In genomic region chr19:41328157-41328817, GRCh38 we compare ENCODE assay signal across 9 cellular contexts. TPM values are rescaled to one million over a fixed set of nuclear protein-coding genes. Genes with fewer than 3 reads are reported as not detected.
DNase-seq lines count a peak whose midpoint lies in the region; ATAC-seq, FAIRE-seq and TF ChIP-seq lines count a peak whose summit lies in the region.
"Had no signal": no experiment of that assay in that cellular context is flagged by ENCODE, and none has a peak within 500 bp of the region (broad histone marks: within the 10 kb centered on the region; RNA-seq: fewer than 3 reads in every experiment).

No MANE protein-coding gene starts in this region.

- FAIRE-seq in HepG2 (lab: Jason Lieb, UNC) = no peak
- FAIRE-seq: islet of Langerhans had no signal

- intact Hi-C loops in HepG2 (cut with micrococcal nuclease; ENCODE audit: unreplicated experiment) = no loop called here

- peaks cover 2% of the 10 kb centered on the region for H3K79me2 ChIP-seq in HepG2 (ENCODE audit: insufficient read depth, low read length)

- H3K4me1 ChIP-seq in HepG2 (ENCODE audit: insufficient read depth, low read length) (peaks cover 42% of the 10 kb centered on the region), thoracic aorta (ENCODE audit: control insufficient read depth in 1 of 2, low read depth in 2 of 2) (peaks cover 30 to 40% of the 10 kb centered on the region in 2 donors)

- WGBS in HepG2 (ENCODE audit: low lambda C conversion rate) = 94% methylated on average over 16 of the region's 22 CpGs

- TF ChIP-seq EP300 in HepG2 (IDR thresholded peaks at IDR 0.05; ENCODE audit: low read depth in 2 of 2, low read length in 2 of 2) (no peak), HepG2 (CRISPR knock-in tag; IDR thresholded peaks at IDR 0.05; ENCODE audit: borderline replicate concordance) (no peak)

- H3K9ac ChIP-seq in HepG2 (ENCODE audit: insufficient read depth, low read depth, low read length) = no peak overlapping the region

- H3K4me2 ChIP-seq in HepG2 (ENCODE audit: low read depth, low read length) = no peak overlapping the region

- H3K4me3 ChIP-seq in HepG2 (replicated peaks in 1 of 3; ENCODE audit: insufficient read depth in 1 of 3, low read depth in 2 of 3, low read length in 3 of 3) = no peak overlapping the region
- H3K4me3 ChIP-seq in thoracic aorta = peak overlapping the region; percentile 46

- DNase-seq in GM13977 (ENCODE audit: low spot score) (peak; percentile 62), HepG2 (ENCODE audit: low spot score) (no peak), thoracic aorta (ENCODE audit: low spot score) (no peak), NCI-H2171 treated with DMSO at 0.1 percent for 48 hours (lab: John Stamatoyannopoulos, UW) (no peak), NCI-H226 (no peak), SK-N-DZ (ENCODE audit: low spot score) (no peak)
- no peak for DNase-seq in activated T-cell treated with anti-CD3 and anti-CD28 coated beads, Interleukin-2, amount 50 U/mL, for 4 hours

- no peak overlapping the region for H2AFZ ChIP-seq in HepG2 (ENCODE audit: low read length)

- in situ Hi-C loops in GM13977 (cut with MboI; ENCODE audit: low pct_unique_long_range_greater_than_20kb, low sequenced_read_pairs, unreplicated experiment) (no loop called here), HepG2 (cut with HindIII; ENCODE audit: extremely low pct_ligation_motif_present, low pct_unique_long_range_greater_than_20kb) (no loop called here)

- no peaks in the 10 kb centered on the region for H4K20me1 ChIP-seq in HepG2 (ENCODE audit: insufficient read depth, low read length)

- CTCF ChIA-PET in HepG2 (lab: Yijun Ruan, JAX; ENCODE audit: low intra/inter-chr PET ratio, low total read pairs) = no interaction called here

- H3K4me1 Mint-ChIP-seq in activated T-cell treated with anti-CD3 and anti-CD28 coated beads, Interleukin-2, amount 50 U/mL, for 4 hours (ENCODE audit: low read depth) = peaks cover 66% of the 10 kb centered on the region

- no peaks in the 10 kb centered on the region for H3K9me3 Mint-ChIP-seq in activated T-cell treated with anti-CD3 and anti-CD28 coated beads, Interleukin-2, amount 50 U/mL, for 4 hours

- POLR2A ChIA-PET in HepG2 (lab: Yijun Ruan, JAX) = interaction anchor here (0.6 to 0.8 kb wide), 2 partner anchors 111 to 124 kb away, joined by 3 read pairs; partner anchors contain the start of gene DMAC2

- no peak for TF ChIP-seq RAD21 in HepG2 (CRISPR knock-in tag; IDR thresholded peaks at IDR 0.05)

- H3K36me3 ChIP-seq in HepG2 (replicated peaks in 1 of 2; ENCODE audit: control insufficient read depth in 1 of 2, insufficient read depth in 2 of 2, low read length in 2 of 2) (peaks cover 14 to 34% of the 10 kb centered on the region in 2 experiments; a peak in 4 of 5 replicates), thoracic aorta (peaks cover 18% of the 10 kb centered on the region)

- no peak for TF ChIP-seq POLR2A in HepG2 (IDR thresholded peaks at IDR 0.05; ENCODE audit: insufficient read depth in 1 of 2, low read depth in 2 of 2, low read length in 2 of 2)

- H3K9me3 ChIP-seq in HepG2 (ENCODE audit: low read length) = no peaks in the 10 kb centered on the region
- H3K9me3 ChIP-seq in thoracic aorta = no peaks in the 10 kb centered on the region

- ATAC-seq in HG02938 (IDR thresholded peaks at IDR 0.05; ENCODE audit: unreplicated experiment) (peak; percentile 16), HepG2 (no peak), thoracic aorta (ENCODE audit: insufficient number of reproducible peaks, low FRiP score, low read depth) (no peak)
- ATAC-seq in activated T-cell treated with anti-CD3 and anti-CD28 coated beads, Interleukin-2, amount 50 U/mL, for 4 hours = peak; percentile 68 to 69

- peak overlapping the region; percentile 76 for H3K4me3 Mint-ChIP-seq in activated T-cell treated with anti-CD3 and anti-CD28 coated beads, Interleukin-2, amount 50 U/mL, for 4 hours

- H3K27me3 ChIP-seq in HepG2 (ENCODE audit: control insufficient read depth in 1 of 2, insufficient read depth in 2 of 2, low read length in 2 of 2) (no peaks in the 10 kb centered on the region), thoracic aorta (replicated peaks; ENCODE audit: insufficient read depth) (no peaks in the 10 kb centered on the region)

- no TSS peak for BruUV-seq in HepG2 (replicated peaks; lab: Mats Ljungman, UMichigan)

- no peak for TF ChIP-seq CTCF in GM13977 (IDR thresholded peaks at IDR 0.05; ENCODE audit: extremely low read depth, insufficient read depth, missing control alignments)
- no peak for TF ChIP-seq CTCF in HepG2 (CRISPR knock-in tag; IDR thresholded peaks at IDR 0.05)
- no peak for TF ChIP-seq CTCF in thoracic aorta (IDR thresholded peaks at IDR 0.05)

- no peaks in the 10 kb centered on the region for H3K27me3 Mint-ChIP-seq in activated T-cell treated with anti-CD3 and anti-CD28 coated beads, Interleukin-2, amount 50 U/mL, for 4 hours (ENCODE audit: low read depth)

- H3K36me3 Mint-ChIP-seq in activated T-cell treated with anti-CD3 and anti-CD28 coated beads, Interleukin-2, amount 50 U/mL, for 4 hours (ENCODE audit: insufficient read depth) = peaks cover 38% of the 10 kb centered on the region

- H3K27ac ChIP-seq in HepG2 (ENCODE audit: extremely low read length, insufficient read depth, low read length) (no peak overlapping the region), thoracic aorta (peak overlapping the region; percentile 96 to 99)

RNA-seq across cellular contexts. Expression of gene CCDC97, which starts 18.3 kb away (rescaled TPM):
- total RNA-seq in activated T-cell treated with anti-CD3 and anti-CD28 coated beads, Interleukin-2, amount 50 U/mL, for 4 hours = 10 to 100 TPM; 33.8 to 40.5 (median 35.1) TPM
- total RNA-seq in HepG2 (2016; rRNA removed; fragmentation: Illumina TruSeq; extraction: Trizol) (7.1 and 7.3 TPM in 2 replicates), thoracic aorta (10 to 100 TPM; 15.2 to 22.4 TPM)
- 1.5 and 3.3 TPM in 2 replicates for total RNA-seq in HepG2 (2016; cell fraction: cytosol; rRNA removed; fragmentation: Illumina TruSeq; extraction: Trizol; ENCODE audit: low read depth)
- 6.7 and 7.8 TPM in 2 replicates for total RNA-seq in HepG2 (2016; cell fraction: insoluble cytoplasmic fraction; rRNA removed; fragmentation: Illumina TruSeq; extraction: Trizol)
- 4.3 and 5.8 TPM in 2 replicates for total RNA-seq in HepG2 (2016; cell fraction: membrane; rRNA removed; fragmentation: Illumina TruSeq; extraction: Trizol)
- total RNA-seq in HepG2 (2016; cell fraction: nucleus; rRNA removed; fragmentation: Illumina TruSeq; extraction: Trizol) = 5.8 and 7.6 TPM in 2 replicates
- polyA plus RNA-seq in HepG2 (2011; rRNA removed) = 6.2 and 7.2 TPM in 2 replicates
- polyA plus RNA-seq in HepG2 (2011; cell fraction: cytosol; rRNA removed) = 6.6 and 7.0 TPM in 2 replicates
- polyA plus RNA-seq in HepG2 (2011; cell fraction: nucleus; rRNA removed) = 10.5 and 12.4 TPM in 2 replicates
- polyA plus RNA-seq in HepG2 (2012) = 8.9 and 9.4 TPM in 2 replicates
- polyA plus RNA-seq in HepG2 (2016; cell fraction: cytosol; fragmentation: Illumina TruSeq; extraction: Trizol; ENCODE audit: low read depth) = 1.4 and 1.9 TPM in 2 replicates
- polyA plus RNA-seq in HepG2 (2016; cell fraction: insoluble cytoplasmic fraction; fragmentation: Illumina TruSeq; extraction: Trizol; ENCODE audit: low read depth) = 10.6 and 15.1 TPM in 2 replicates
- polyA plus RNA-seq in HepG2 (2016; cell fraction: membrane; fragmentation: Illumina TruSeq; extraction: Trizol; ENCODE audit: low read depth) = 4.3 and 5.1 TPM in 2 replicates
- polyA plus RNA-seq in HepG2 (2016; cell fraction: nucleus; fragmentation: Illumina TruSeq; extraction: Trizol; ENCODE audit: insufficient read depth, low read depth) = 16.5 and 17.3 TPM in 2 replicates
- polyA minus RNA-seq in HepG2 (2011; rRNA and poly(A)+ RNA removed; ENCODE audit: low replicate concordance) = 11.3 and 18.0 TPM in 2 replicates
- 3.8 and 5.4 TPM in 2 replicates for polyA minus RNA-seq in HepG2 (2011; cell fraction: cytosol; rRNA and poly(A)+ RNA removed)
- polyA minus RNA-seq in HepG2 (2011; cell fraction: nucleus; rRNA and poly(A)+ RNA removed) = 9.4 and 9.9 TPM in 2 replicates
- 7.1 and 8.5 TPM in 2 replicates for polyA plus RNA-seq in SK-N-DZ (2014; cell fraction: cytosol; rRNA removed)
- polyA plus RNA-seq in SK-N-DZ (2014; cell fraction: nucleus; rRNA removed) = 5.3 and 5.6 TPM in 2 replicates

RNA-seq across cellular contexts. Expression of gene TGFB1, which starts 25.4 kb away (rescaled TPM):
- total RNA-seq in activated T-cell treated with anti-CD3 and anti-CD28 coated beads, Interleukin-2, amount 50 U/mL, for 4 hours = 100 to 1,000 TPM; 134 to 168 (median 142) TPM
- total RNA-seq in HepG2 (2016; rRNA removed; fragmentation: Illumina TruSeq; extraction: Trizol) (2.7 and 4.1 TPM in 2 replicates), thoracic aorta (10 to 100 TPM; 55.1 to 69.6 TPM)
- 6.2 and 9.0 TPM in 2 replicates for total RNA-seq in HepG2 (2016; cell fraction: cytosol; rRNA removed; fragmentation: Illumina TruSeq; extraction: Trizol; ENCODE audit: low read depth)
- 2.2 and 3.6 TPM in 2 replicates for total RNA-seq in HepG2 (2016; cell fraction: insoluble cytoplasmic fraction; rRNA removed; fragmentation: Illumina TruSeq; extraction: Trizol)
- 12.7 and 14.7 TPM in 2 replicates for total RNA-seq in HepG2 (2016; cell fraction: membrane; rRNA removed; fragmentation: Illumina TruSeq; extraction: Trizol)
- total RNA-seq in HepG2 (2016; cell fraction: nucleus; rRNA removed; fragmentation: Illumina TruSeq; extraction: Trizol) = 3.0 and 7.5 TPM in 2 replicates
- polyA plus RNA-seq in HepG2 (2011; rRNA removed) = 5.4 and 6.2 TPM in 2 replicates
- 4.9 and 6.6 TPM in 2 replicates for polyA plus RNA-seq in HepG2 (2011; cell fraction: cytosol; rRNA removed)
- 24.0 and 30.3 TPM in 2 replicates for polyA plus RNA-seq in HepG2 (2011; cell fraction: nucleus; rRNA removed)
- 27.5 and 39.6 TPM in 2 replicates for polyA plus RNA-seq in HepG2 (2012)
- polyA plus RNA-seq in HepG2 (2016; cell fraction: cytosol; fragmentation: Illumina TruSeq; extraction: Trizol; ENCODE audit: low read depth) = 35.9 and 36.5 TPM in 2 replicates
- polyA plus RNA-seq in HepG2 (2016; cell fraction: insoluble cytoplasmic fraction; fragmentation: Illumina TruSeq; extraction: Trizol; ENCODE audit: low read depth) = 13.3 and 16.4 TPM in 2 replicates
- 49.5 and 52.5 TPM in 2 replicates for polyA plus RNA-seq in HepG2 (2016; cell fraction: membrane; fragmentation: Illumina TruSeq; extraction: Trizol; ENCODE audit: low read depth)
- 30.3 and 32.9 TPM in 2 replicates for polyA plus RNA-seq in HepG2 (2016; cell fraction: nucleus; fragmentation: Illumina TruSeq; extraction: Trizol; ENCODE audit: insufficient read depth, low read depth)
- polyA minus RNA-seq in HepG2 (2011; rRNA and poly(A)+ RNA removed; ENCODE audit: low replicate concordance) = 5.5 and 10.7 TPM in 2 replicates
- polyA minus RNA-seq in HepG2 (2011; cell fraction: cytosol; rRNA and poly(A)+ RNA removed) = 17.6 and 20.2 TPM in 2 replicates
- 6.1 and 7.5 TPM in 2 replicates for polyA minus RNA-seq in HepG2 (2011; cell fraction: nucleus; rRNA and poly(A)+ RNA removed)
- 6.3 and 8.1 TPM in 2 replicates for polyA plus RNA-seq in SK-N-DZ (2014; cell fraction: cytosol; rRNA removed)
- polyA plus RNA-seq in SK-N-DZ (2014; cell fraction: nucleus; rRNA removed) = 1.8 and 9.6 TPM in 2 replicates

RNA-seq across cellular contexts. Expression of gene B9D2, which starts 35.7 kb away (rescaled TPM):
- 1 to 10 TPM; 5.4 to 5.7 (median 5.7) TPM for total RNA-seq in activated T-cell treated with anti-CD3 and anti-CD28 coated beads, Interleukin-2, amount 50 U/mL, for 4 hours
- total RNA-seq in HepG2 (2016; rRNA removed; fragmentation: Illumina TruSeq; extraction: Trizol) (4.4 and 5.3 TPM in 2 replicates), thoracic aorta (1 to 10 TPM; 1.2 to 4.0 TPM)
- 1.6 and 2.5 TPM in 2 replicates for total RNA-seq in HepG2 (2016; cell fraction: cytosol; rRNA removed; fragmentation: Illumina TruSeq; extraction: Trizol; ENCODE audit: low read depth)
- 4.5 and 4.8 TPM in 2 replicates for total RNA-seq in HepG2 (2016; cell fraction: insoluble cytoplasmic fraction; rRNA removed; fragmentation: Illumina TruSeq; extraction: Trizol)
- 3.0 and 4.0 TPM in 2 replicates for total RNA-seq in HepG2 (2016; cell fraction: membrane; rRNA removed; fragmentation: Illumina TruSeq; extraction: Trizol)
- total RNA-seq in HepG2 (2016; cell fraction: nucleus; rRNA removed; fragmentation: Illumina TruSeq; extraction: Trizol) = 2.3 and 2.6 TPM in 2 replicates
- polyA plus RNA-seq in HepG2 (2011; rRNA removed) = 2.9 and 3.1 TPM in 2 replicates
- 2.1 and 3.5 TPM in 2 replicates for polyA plus RNA-seq in HepG2 (2011; cell fraction: cytosol; rRNA removed)
- 2.3 and 2.4 TPM in 2 replicates for polyA plus RNA-seq in HepG2 (2011; cell fraction: nucleus; rRNA removed)
- 1.1 and 1.5 TPM in 2 replicates for polyA plus RNA-seq in HepG2 (2012)
- polyA plus RNA-seq in HepG2 (2016; cell fraction: cytosol; fragmentation: Illumina TruSeq; extraction: Trizol; ENCODE audit: low read depth) = 1.9 TPM in 2 replicates
- polyA plus RNA-seq in HepG2 (2016; cell fraction: insoluble cytoplasmic fraction; fragmentation: Illumina TruSeq; extraction: Trizol; ENCODE audit: low read depth) = 3.4 and 4.7 TPM in 2 replicates
- polyA plus RNA-seq in HepG2 (2016; cell fraction: membrane; fragmentation: Illumina TruSeq; extraction: Trizol; ENCODE audit: low read depth) = 2.7 and 3.1 TPM in 2 replicates
- polyA plus RNA-seq in HepG2 (2016; cell fraction: nucleus; fragmentation: Illumina TruSeq; extraction: Trizol; ENCODE audit: insufficient read depth, low read depth) = 3.4 and 5.8 TPM in 2 replicates
- polyA minus RNA-seq in HepG2 (2011; rRNA and poly(A)+ RNA removed; ENCODE audit: low replicate concordance) = 2.0 and 4.3 TPM in 2 replicates
- polyA minus RNA-seq in HepG2 (2011; cell fraction: cytosol; rRNA and poly(A)+ RNA removed) = 1.2 and 1.5 TPM in 2 replicates
- 0.90 and 2.5 TPM in 2 replicates for polyA minus RNA-seq in HepG2 (2011; cell fraction: nucleus; rRNA and poly(A)+ RNA removed)
- polyA plus RNA-seq in SK-N-DZ (2014; cell fraction: cytosol; rRNA removed) = 6.4 and 15.3 TPM in 2 replicates
- 5.4 and 8.1 TPM in 2 replicates for polyA plus RNA-seq in SK-N-DZ (2014; cell fraction: nucleus; rRNA removed)

RNA-seq across cellular contexts. Expression of gene TMEM91, which starts 48.0 kb away (rescaled TPM):
- 1 to 10 TPM; 1.2 to 2.4 (median 1.5) TPM for total RNA-seq in activated T-cell treated with anti-CD3 and anti-CD28 coated beads, Interleukin-2, amount 50 U/mL, for 4 hours
- total RNA-seq in HepG2 (2016; rRNA removed; fragmentation: Illumina TruSeq; extraction: Trizol) (6.3 and 8.4 TPM in 2 replicates), thoracic aorta (10 to 100 TPM; 20.0 to 44.0 TPM)
- 4.9 and 6.5 TPM in 2 replicates for total RNA-seq in HepG2 (2016; cell fraction: cytosol; rRNA removed; fragmentation: Illumina TruSeq; extraction: Trizol; ENCODE audit: low read depth)
- 6.2 and 7.3 TPM in 2 replicates for total RNA-seq in HepG2 (2016; cell fraction: insoluble cytoplasmic fraction; rRNA removed; fragmentation: Illumina TruSeq; extraction: Trizol)
- total RNA-seq in HepG2 (2016; cell fraction: membrane; rRNA removed; fragmentation: Illumina TruSeq; extraction: Trizol) = 3.9 and 4.6 TPM in 2 replicates
- total RNA-seq in HepG2 (2016; cell fraction: nucleus; rRNA removed; fragmentation: Illumina TruSeq; extraction: Trizol) = 3.4 and 6.0 TPM in 2 replicates
- 10.3 and 11.2 TPM in 2 replicates for polyA plus RNA-seq in HepG2 (2011; rRNA removed)
- polyA plus RNA-seq in HepG2 (2011; cell fraction: cytosol; rRNA removed) = 8.3 and 10.4 TPM in 2 replicates
- 23.1 and 25.5 TPM in 2 replicates for polyA plus RNA-seq in HepG2 (2011; cell fraction: nucleus; rRNA removed)
- 7.9 and 10.2 TPM in 2 replicates for polyA plus RNA-seq in HepG2 (2012)
- polyA plus RNA-seq in HepG2 (2016; cell fraction: cytosol; fragmentation: Illumina TruSeq; extraction: Trizol; ENCODE audit: low read depth) = 4.9 and 5.8 TPM in 2 replicates
- 5.7 and 7.2 TPM in 2 replicates for polyA plus RNA-seq in HepG2 (2016; cell fraction: insoluble cytoplasmic fraction; fragmentation: Illumina TruSeq; extraction: Trizol; ENCODE audit: low read depth)
- 4.2 and 4.9 TPM in 2 replicates for polyA plus RNA-seq in HepG2 (2016; cell fraction: membrane; fragmentation: Illumina TruSeq; extraction: Trizol; ENCODE audit: low read depth)
- 9.5 and 11.5 TPM in 2 replicates for polyA plus RNA-seq in HepG2 (2016; cell fraction: nucleus; fragmentation: Illumina TruSeq; extraction: Trizol; ENCODE audit: insufficient read depth, low read depth)
- polyA minus RNA-seq in HepG2 (2011; rRNA and poly(A)+ RNA removed; ENCODE audit: low replicate concordance) = 2.0 and 33.3 TPM in 2 replicates
- polyA minus RNA-seq in HepG2 (2011; cell fraction: cytosol; rRNA and poly(A)+ RNA removed) = 4.9 and 7.2 TPM in 2 replicates
- polyA minus RNA-seq in HepG2 (2011; cell fraction: nucleus; rRNA and poly(A)+ RNA removed) = 12.7 and 17.7 TPM in 2 replicates
- 0.97 and 2.2 TPM in 2 replicates for polyA plus RNA-seq in SK-N-DZ (2014; cell fraction: cytosol; rRNA removed)
- polyA plus RNA-seq in SK-N-DZ (2014; cell fraction: nucleus; rRNA removed) = 9.4 and 13.1 TPM in 2 replicates

Comparison
In these comparisons a context has a peak if more than half of its experiments do, and no peak if none do; other contexts are left out.
1. ATAC-seq: peak in HG02938 (single experiment) and activated T-cell treated with anti-CD3 and anti-CD28 coated beads, Interleukin-2, amount 50 U/mL, for 4 hours (2 of 2); none in HepG2 (single experiment) and thoracic aorta (single experiment).